In the genomic region with DNA sequence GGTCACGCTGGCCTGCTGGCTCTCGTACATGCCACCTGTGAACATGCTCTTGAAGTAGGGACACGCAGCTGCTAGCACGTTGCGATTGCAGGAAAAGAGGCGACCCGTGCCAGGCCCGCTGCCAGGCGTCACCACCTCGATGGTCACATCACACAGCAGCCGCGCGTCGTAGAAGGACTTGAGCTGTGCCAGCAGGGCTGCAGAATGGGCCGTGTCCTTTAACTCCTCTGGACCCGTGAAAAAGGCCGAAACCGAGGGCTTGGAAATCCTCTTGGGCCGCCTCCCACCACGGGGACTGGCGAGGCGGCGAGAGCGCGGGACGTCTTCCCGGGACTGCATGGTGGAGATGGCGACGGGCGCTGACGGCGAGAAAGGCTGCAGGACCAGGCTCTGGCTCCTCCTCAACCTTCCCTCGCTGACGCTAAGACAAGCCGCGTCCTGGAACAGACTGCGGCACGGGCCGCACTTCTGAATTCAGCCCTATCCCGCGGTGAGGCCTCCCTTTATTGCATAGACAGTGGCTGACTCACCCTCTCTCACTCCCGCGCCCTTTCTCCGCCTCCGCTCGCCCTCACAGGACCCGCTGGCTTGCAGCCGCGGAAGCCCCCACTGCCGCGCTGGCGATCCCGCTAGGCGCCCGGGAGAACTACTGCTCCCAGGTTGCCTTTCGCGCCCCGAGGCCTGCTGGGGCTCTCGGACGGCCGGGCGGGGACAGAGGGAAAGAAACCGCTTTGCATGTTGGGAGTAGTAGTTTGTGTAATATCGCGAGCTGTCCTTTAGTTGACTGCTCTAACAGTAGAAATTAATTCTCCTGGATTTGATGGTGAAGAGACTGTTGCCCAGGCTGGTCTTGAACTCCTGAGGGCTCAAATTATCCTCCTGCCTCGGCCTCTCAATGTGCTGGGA, we compare ENCODE assay signal across 1 cellular context.
A peak's percentile ranks its signal among the peaks of the same experiment; 100 is the strongest.
TF ChIP-seq lines count a peak whose summit lies in the region.

TSS of gene KBTBD7 (minus strand) at position 651 of the 906 bp plus-strand sequence. CDS start at position 339, 312 bp downstream.

TF ChIP-seq in liver, 16 proteins besides CTCF, POLR2A, EP300 and RAD21 (continued from another document):
- TF ChIP-seq, protein P1, sequence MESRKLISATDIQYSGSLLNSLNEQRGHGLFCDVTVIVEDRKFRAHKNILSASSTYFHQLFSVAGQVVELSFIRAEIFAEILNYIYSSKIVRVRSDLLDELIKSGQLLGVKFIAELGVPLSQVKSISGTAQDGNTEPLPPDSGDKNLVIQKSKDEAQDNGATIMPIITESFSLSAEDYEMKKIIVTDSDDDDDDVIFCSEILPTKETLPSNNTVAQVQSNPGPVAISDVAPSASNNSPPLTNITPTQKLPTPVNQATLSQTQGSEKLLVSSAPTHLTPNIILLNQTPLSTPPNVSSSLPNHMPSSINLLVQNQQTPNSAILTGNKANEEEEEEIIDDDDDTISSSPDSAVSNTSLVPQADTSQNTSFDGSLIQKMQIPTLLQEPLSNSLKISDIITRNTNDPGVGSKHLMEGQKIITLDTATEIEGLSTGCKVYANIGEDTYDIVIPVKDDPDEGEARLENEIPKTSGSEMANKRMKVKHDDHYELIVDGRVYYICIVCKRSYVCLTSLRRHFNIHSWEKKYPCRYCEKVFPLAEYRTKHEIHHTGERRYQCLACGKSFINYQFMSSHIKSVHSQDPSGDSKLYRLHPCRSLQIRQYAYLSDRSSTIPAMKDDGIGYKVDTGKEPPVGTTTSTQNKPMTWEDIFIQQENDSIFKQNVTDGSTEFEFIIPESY (IDR thresholded peaks at IDR 0.05): peak; percentile 99
- TF ChIP-seq HNF4A (conservative IDR thresholded peaks at IDR 0.05) (peak in 1 of 2 donors; percentile 14), NR2F2 (IDR thresholded peaks at IDR 0.05) (no peak), SP1 (IDR thresholded peaks at IDR 0.05) (peak; percentile 51), ATF3 (IDR thresholded peaks at IDR 0.05) (no peak), EGR1 (IDR thresholded peaks at IDR 0.05; ENCODE audit: low read depth in 2 of 2) (peak in 1 of 2 donors; percentile 68), GABPA (IDR thresholded peaks at IDR 0.05 in 1 of 2, conservative IDR thresholded peaks at IDR 0.05 in 1 of 2) (peak in 1 of 2 donors; percentile 78), TAF1 (conservative IDR thresholded peaks at IDR 0.05) (peak; percentile 69), RXRA (IDR thresholded peaks at IDR 0.05) (no peak), FOXA1 (IDR thresholded peaks at IDR 0.05) (peak; percentile 46)
- TF ChIP-seq, protein P2, sequence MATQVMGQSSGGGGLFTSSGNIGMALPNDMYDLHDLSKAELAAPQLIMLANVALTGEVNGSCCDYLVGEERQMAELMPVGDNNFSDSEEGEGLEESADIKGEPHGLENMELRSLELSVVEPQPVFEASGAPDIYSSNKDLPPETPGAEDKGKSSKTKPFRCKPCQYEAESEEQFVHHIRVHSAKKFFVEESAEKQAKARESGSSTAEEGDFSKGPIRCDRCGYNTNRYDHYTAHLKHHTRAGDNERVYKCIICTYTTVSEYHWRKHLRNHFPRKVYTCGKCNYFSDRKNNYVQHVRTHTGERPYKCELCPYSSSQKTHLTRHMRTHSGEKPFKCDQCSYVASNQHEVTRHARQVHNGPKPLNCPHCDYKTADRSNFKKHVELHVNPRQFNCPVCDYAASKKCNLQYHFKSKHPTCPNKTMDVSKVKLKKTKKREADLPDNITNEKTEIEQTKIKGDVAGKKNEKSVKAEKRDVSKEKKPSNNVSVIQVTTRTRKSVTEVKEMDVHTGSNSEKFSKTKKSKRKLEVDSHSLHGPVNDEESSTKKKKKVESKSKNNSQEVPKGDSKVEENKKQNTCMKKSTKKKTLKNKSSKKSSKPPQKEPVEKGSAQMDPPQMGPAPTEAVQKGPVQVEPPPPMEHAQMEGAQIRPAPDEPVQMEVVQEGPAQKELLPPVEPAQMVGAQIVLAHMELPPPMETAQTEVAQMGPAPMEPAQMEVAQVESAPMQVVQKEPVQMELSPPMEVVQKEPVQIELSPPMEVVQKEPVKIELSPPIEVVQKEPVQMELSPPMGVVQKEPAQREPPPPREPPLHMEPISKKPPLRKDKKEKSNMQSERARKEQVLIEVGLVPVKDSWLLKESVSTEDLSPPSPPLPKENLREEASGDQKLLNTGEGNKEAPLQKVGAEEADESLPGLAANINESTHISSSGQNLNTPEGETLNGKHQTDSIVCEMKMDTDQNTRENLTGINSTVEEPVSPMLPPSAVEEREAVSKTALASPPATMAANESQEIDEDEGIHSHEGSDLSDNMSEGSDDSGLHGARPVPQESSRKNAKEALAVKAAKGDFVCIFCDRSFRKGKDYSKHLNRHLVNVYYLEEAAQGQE (IDR thresholded peaks at IDR 0.05): peak; percentile 64
